ENCODE assay signal across 8 cellular contexts in the genomic region with DNA sequence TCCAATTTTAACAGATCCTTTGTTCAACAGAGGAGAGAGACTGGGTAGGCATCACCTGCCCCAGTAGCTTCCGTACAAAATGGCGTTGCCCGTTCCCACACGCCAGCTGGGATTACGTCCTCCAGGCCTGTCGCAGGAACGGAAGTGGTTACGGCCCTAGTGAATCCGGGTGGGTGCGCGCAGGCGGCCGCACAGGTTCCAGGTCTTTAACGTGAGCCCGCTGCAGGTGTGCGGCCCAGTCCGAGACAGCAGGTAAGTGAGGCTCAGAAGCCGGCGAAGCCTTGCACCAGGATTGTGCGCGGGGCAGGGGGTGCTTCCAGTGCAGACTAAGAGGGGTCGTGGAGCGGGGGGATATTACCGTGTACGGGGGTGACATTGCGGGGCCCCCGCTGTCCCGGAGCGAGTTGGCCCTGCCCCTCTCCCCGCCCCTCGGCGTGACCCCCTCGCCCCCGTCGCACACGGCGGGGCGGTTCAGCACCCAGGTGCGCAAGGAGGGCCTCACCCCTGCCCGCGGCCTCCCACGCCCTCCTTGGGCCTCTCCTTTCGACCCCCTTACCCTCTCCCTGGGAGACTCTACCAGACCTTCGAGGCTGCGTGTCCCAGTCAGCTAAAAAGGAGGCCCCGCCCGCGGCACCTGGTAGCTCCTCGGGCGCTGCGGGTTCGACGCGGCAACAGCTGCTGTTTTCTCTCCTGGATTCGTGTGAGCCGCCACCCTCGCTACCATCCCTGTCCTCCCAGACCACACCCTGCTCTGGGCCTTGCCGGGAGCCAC.
DNase-seq lines count a peak whose midpoint lies in the region; ATAC-seq and TF ChIP-seq lines count a peak whose summit lies in the region.

A gene with protein sequence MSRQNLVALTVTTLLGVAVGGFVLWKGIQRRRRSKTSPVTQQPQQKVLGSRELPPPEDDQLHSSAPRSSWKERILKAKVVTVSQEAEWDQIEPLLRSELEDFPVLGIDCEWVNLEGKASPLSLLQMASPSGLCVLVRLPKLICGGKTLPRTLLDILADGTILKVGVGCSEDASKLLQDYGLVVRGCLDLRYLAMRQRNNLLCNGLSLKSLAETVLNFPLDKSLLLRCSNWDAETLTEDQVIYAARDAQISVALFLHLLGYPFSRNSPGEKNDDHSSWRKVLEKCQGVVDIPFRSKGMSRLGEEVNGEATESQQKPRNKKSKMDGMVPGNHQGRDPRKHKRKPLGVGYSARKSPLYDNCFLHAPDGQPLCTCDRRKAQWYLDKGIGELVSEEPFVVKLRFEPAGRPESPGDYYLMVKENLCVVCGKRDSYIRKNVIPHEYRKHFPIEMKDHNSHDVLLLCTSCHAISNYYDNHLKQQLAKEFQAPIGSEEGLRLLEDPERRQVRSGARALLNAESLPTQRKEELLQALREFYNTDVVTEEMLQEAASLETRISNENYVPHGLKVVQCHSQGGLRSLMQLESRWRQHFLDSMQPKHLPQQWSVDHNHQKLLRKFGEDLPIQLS (plus strand): TSS at position 159 of the 772 bp plus-strand sequence. CDS start 17,973 bp downstream, outside the sequence.

- no peaks in the 10 kb centered on the region for H3K36me3 ChIP-seq in ACC112 (ENCODE audit: insufficient read depth, low read length)

- H2AFZ ChIP-seq in ACC112 (ENCODE audit: low read length, unreplicated experiment), result peak within 1 kb of the TSS; percentile 93

- no peak for TF ChIP-seq CTCF in coronary artery (IDR thresholded peaks at IDR 0.05)

- ATAC-seq in GM18873 (IDR thresholded peaks at IDR 0.05; ENCODE audit: low FRiP score, unreplicated experiment) (peak; percentile 70), HG03159 (IDR thresholded peaks at IDR 0.05; ENCODE audit: unreplicated experiment) (peak; percentile 68)

- no peaks in the 10 kb centered on the region for H3K27me3 ChIP-seq in ACC112 (ENCODE audit: insufficient read depth, low read length)

- H3K4me3 ChIP-seq in ACC112 (ENCODE audit: low read depth, low read length) (peak within 1 kb of the TSS; percentile 93), coronary artery (peak within 1 kb of the TSS; percentile 95)

- peaks cover 11% of the 10 kb centered on the region for H3K79me2 ChIP-seq in ACC112 (ENCODE audit: control insufficient read depth, insufficient read depth, low read length, unreplicated experiment)

- DNase-seq in NCI-H226 (peak; percentile 85), coronary artery (ENCODE audit: low spot score) (peak; percentile 84), kidney tubule cell (ENCODE audit: low spot score) (peak; percentile 94)
- DNase-seq in activated CD4-positive, alpha-beta T cell treated with anti-CD3 and anti-CD28 coated beads for 48 hours, result peak; percentile 88
- peak; percentile 49 to 75 (median 58) for DNase-seq in stimulated activated CD4-positive, alpha-beta T cell treated with anti-CD3 and anti-CD28 coated beads, Interleukin-1b, Interleukin-23, amount 100 ng/mL, for 24 hours (ENCODE audit: low read depth in 4 of 4, low spot score in 1 of 4)

- H3K4me1 ChIP-seq in ACC112 (ENCODE audit: control insufficient read depth, insufficient read depth, low read length, unreplicated experiment), result peaks cover 4% of the 10 kb centered on the region

- no peak within 1 kb of the TSS for H3K27ac ChIP-seq in ACC112 (ENCODE audit: low read depth, low read length)
- peak within 1 kb of the TSS; percentile 62 to 78 for H3K27ac ChIP-seq in coronary artery
